9 cellular contexts compared by ENCODE assay signal in genomic region chr11:115501895-115502589, GRCh38. TPM values are rescaled to one million over a fixed set of nuclear protein-coding genes. Genes with fewer than 3 reads are reported as not detected.
DNase-seq lines count a peak whose midpoint lies in the region; ATAC-seq and TF ChIP-seq lines count a peak whose summit lies in the region.
"Had no signal": no experiment of that assay in that cellular context is flagged by ENCODE, and none has a peak within 500 bp of the region (broad histone marks: within the 10 kb centered on the region; RNA-seq: fewer than 3 reads in every experiment).

No MANE protein-coding gene starts in this region.

- H3K27ac ChIP-seq in foreskin keratinocyte: peak overlapping the region; percentile 6
- no peak overlapping the region for H3K27ac ChIP-seq in skeletal muscle tissue (ENCODE audit: low read depth, low read length)

- peaks cover 34% of the 10 kb centered on the region for H3K27me3 Mint-ChIP-seq in activated CD4-positive, alpha-beta T cell treated with anti-CD3 and anti-CD28 coated beads, Interleukin-2, amount 10 ng/mL, durations not matched to agents 24 days and 14 days

- TF ChIP-seq CTCF in foreskin keratinocyte (conservative IDR thresholded peaks at IDR 0.05): no peak

- no peaks in the 10 kb centered on the region for H3K36me3 Mint-ChIP-seq in activated CD4-positive, alpha-beta T cell treated with anti-CD3 and anti-CD28 coated beads, Interleukin-2, amount 10 ng/mL, durations not matched to agents 24 days and 14 days (ENCODE audit: low read depth)

- no peaks in the 10 kb centered on the region for H3K9me3 Mint-ChIP-seq in activated CD4-positive, alpha-beta T cell treated with anti-CD3 and anti-CD28 coated beads, Interleukin-2, amount 10 ng/mL, durations not matched to agents 24 days and 14 days
- H3K9me3 Mint-ChIP-seq: neural crest cell had no signal

- H3K27ac Mint-ChIP-seq in activated CD4-positive, alpha-beta T cell treated with anti-CD3 and anti-CD28 coated beads, Interleukin-2, amount 10 ng/mL, durations not matched to agents 24 days and 14 days: no peak overlapping the region

- H3K4me3 Mint-ChIP-seq in activated CD4-positive, alpha-beta T cell treated with anti-CD3 and anti-CD28 coated beads, Interleukin-2, amount 10 ng/mL, durations not matched to agents 24 days and 14 days: no peak overlapping the region
- H3K4me3 Mint-ChIP-seq: neural crest cell had no signal

- peaks cover 6% of the 10 kb centered on the region for H3K4me1 ChIP-seq in foreskin keratinocyte
- peaks cover 13 to 19% (median 16%) of the 10 kb centered on the region in 3 donors for H3K4me1 ChIP-seq in skeletal muscle tissue (ENCODE audit: control insufficient read depth in 3 of 3, insufficient read depth in 3 of 3, low read length in 3 of 3)

- H3K9ac ChIP-seq in skeletal muscle tissue (ENCODE audit: low read depth in 1 of 3, low read length in 3 of 3): peak overlapping the region; percentile 71 to 87 (median 72)

- H3K27me3 ChIP-seq in foreskin keratinocyte: no peaks in the 10 kb centered on the region
- H3K27me3 ChIP-seq in skeletal muscle tissue (ENCODE audit: control insufficient read depth in 3 of 3, insufficient read depth in 3 of 3, low read length in 3 of 3): peaks cover 7 to 14% (median 7%) of the 10 kb centered on the region in 3 donors

- peak overlapping the region; percentile 59 to 93 (median 86) for H3K4me3 ChIP-seq in skeletal muscle tissue (ENCODE audit: low read length in 3 of 3)

- intact Hi-C loops in activated CD4-positive, alpha-beta T cell treated with anti-CD3 and anti-CD28 coated beads, Interleukin-2, amount 10 ng/mL, durations not matched to agents 24 days and 14 days (cut with micrococcal nuclease): no loop called here

- no peaks in the 10 kb centered on the region for H3K36me3 ChIP-seq in skeletal muscle tissue (ENCODE audit: control insufficient read depth in 3 of 3, insufficient read depth in 3 of 3, low read length in 3 of 3)

- H3K9me3 ChIP-seq in skeletal muscle tissue (ENCODE audit: control insufficient read depth in 3 of 3, low read length in 3 of 3): no peaks in the 10 kb centered on the region

- peak; percentile 54 for DNase-seq in activated CD4-positive, alpha-beta T cell treated with anti-CD3 and anti-CD28 coated beads, Interleukin-2, amount 10 ng/mL, durations not matched to agents 24 days and 14 days
- no peak for DNase-seq in activated CD4-positive, alpha-beta T cell treated with anti-CD3 and anti-CD28 coated beads, Interleukin-2, amount 50 U/mL, for 4 hours
- DNase-seq in NCI-H2227 treated with DMSO at 0.1 percent for 48 hours (lab: John Stamatoyannopoulos, UW) (peak; percentile 4), foreskin keratinocyte (peak in 1 of 2 donors; percentile 25), AG08395 (ENCODE audit: low spot score) (no peak)

- peaks cover 3% of the 10 kb centered on the region for H3K4me1 Mint-ChIP-seq in activated CD4-positive, alpha-beta T cell treated with anti-CD3 and anti-CD28 coated beads, Interleukin-2, amount 10 ng/mL, durations not matched to agents 24 days and 14 days

- ATAC-seq in foreskin keratinocyte (no peak), GM21515 (IDR thresholded peaks at IDR 0.05; ENCODE audit: unreplicated experiment) (no peak), HG03342 (IDR thresholded peaks at IDR 0.05; ENCODE audit: unreplicated experiment) (no peak)

RNA-seq across cellular contexts. Expression of gene CADM1, which starts 2.2 kb away (rescaled TPM):
- total RNA-seq in activated CD4-positive, alpha-beta T cell treated with anti-CD3 and anti-CD28 coated beads, Interleukin-2, amount 10 ng/mL, durations not matched to agents 24 days and 14 days: 0.26 and 0.72 TPM in 2 replicates
- 49.0 and 52.4 TPM in 2 replicates for total RNA-seq in foreskin keratinocyte
- polyA plus RNA-seq in foreskin keratinocyte: 26.8 and 29.6 TPM in 2 replicates
- 35.0 TPM for total RNA-seq in skeletal muscle tissue

Comparison
In these comparisons a context has a peak if more than half of its experiments do, and no peak if none do; other contexts are left out.
1. DNase-seq: peak in activated CD4-positive, alpha-beta T cell treated with anti-CD3 and anti-CD28 coated beads, Interleukin-2, amount 10 ng/mL, durations not matched to agents 24 days and 14 days (single experiment) and NCI-H2227 treated with DMSO at 0.1 percent for 48 hours (single experiment); none in activated CD4-positive, alpha-beta T cell treated with anti-CD3 and anti-CD28 coated beads, Interleukin-2, amount 50 U/mL, for 4 hours (0 of 2) and AG08395 (single experiment).
2. RNA of gene CADM1, which starts 2.2 kb away (total RNA-seq): 49.0 to 52.4 TPM in foreskin keratinocyte and 35.0 TPM in skeletal muscle tissue (single experiment); 0.26 to 0.72 TPM in activated CD4-positive, alpha-beta T cell treated with anti-CD3 and anti-CD28 coated beads, Interleukin-2, amount 10 ng/mL, durations not matched to agents 24 days and 14 days; every median in the first group is over 10 times any median in the second.